Comparison of ENCODE assay signal across 17 cellular contexts in the genomic region with DNA sequence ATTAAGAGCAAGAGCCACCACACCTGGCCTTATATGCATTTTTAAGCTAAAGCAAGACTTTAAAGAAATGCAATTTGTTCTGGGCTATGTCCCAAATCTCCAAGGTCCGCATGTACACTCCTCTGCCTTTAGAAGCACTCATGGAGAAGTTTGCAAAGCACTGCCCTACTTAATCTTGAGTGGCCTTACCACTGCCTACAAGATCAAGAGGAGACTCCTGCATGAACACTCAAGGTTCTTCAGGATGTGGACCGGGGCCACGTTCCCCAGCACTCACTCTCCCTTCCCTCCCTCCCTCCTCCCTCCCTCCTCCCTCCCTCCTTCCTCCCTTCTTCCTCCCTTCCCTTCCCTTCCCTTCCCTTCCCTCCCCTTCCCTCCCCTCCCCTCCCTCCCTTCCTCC.
DNase-seq lines count a peak whose midpoint lies in the region; ATAC-seq and TF ChIP-seq lines count a peak whose summit lies in the region.
"Had no signal": no experiment of that assay in that cellular context is flagged by ENCODE, and none has a peak within 500 bp of the region (broad histone marks: within the 10 kb centered on the region; RNA-seq: fewer than 3 reads in every experiment).

No MANE protein-coding gene starts in this region.

- no peak for TF ChIP-seq POLR2A in IMR-90 (IDR thresholded peaks at IDR 0.05; ENCODE audit: low read depth, low read length)
- TF ChIP-seq POLR2A in esophagus muscularis mucosa (IDR thresholded peaks at IDR 0.05; ENCODE audit: low read depth), result no peak

- no peak overlapping the region for H2AFZ ChIP-seq in IMR-90 (replicated peaks; ENCODE audit: low read length, poor library complexity)

- peak overlapping the region; percentile 59 for H3K27ac Mint-ChIP-seq in stimulated activated effector memory CD8-positive, alpha-beta T cell treated with anti-CD3 and anti-CD28 coated beads, Interleukin-12 subunit alpha, Interleukin-12 subunit beta, amount 100 ng/mL, for 72 hours
- no peak overlapping the region for H3K27ac Mint-ChIP-seq in activated T-cell treated with anti-CD3 and anti-CD28 coated beads, Interleukin-2, amount 50 U/mL, for 24 hours
- H3K27ac Mint-ChIP-seq: CD4-positive, alpha-beta T cell had no signal

- H3K9me1 ChIP-seq in IMR-90 (ENCODE audit: insufficient read depth, low read length), result peaks cover 12% of the 10 kb centered on the region

- H3K56ac ChIP-seq in IMR-90 (ENCODE audit: extremely low read depth, insufficient read depth, low read length), result no peak overlapping the region

- dilution Hi-C loops in IMR-90 (cut with HindIII; ENCODE audit: low sequenced_read_pairs, unreplicated experiment), result no loop called here

- no TSS peak for BruUV-seq in IMR-90 (replicated peaks; lab: Mats Ljungman, UMichigan)

- in situ Hi-C loops in IMR-90 (cut with MboI; ENCODE audit: low sequenced_read_pairs) (no loop called here), G401 (cut with HindIII; ENCODE audit: low sequenced_read_pairs) (no loop called here)

- H3K4me1 Mint-ChIP-seq in stimulated activated effector memory CD8-positive, alpha-beta T cell treated with anti-CD3 and anti-CD28 coated beads, Interleukin-12 subunit alpha, Interleukin-12 subunit beta, amount 100 ng/mL, for 72 hours, result peaks cover 7% of the 10 kb centered on the region
- peaks cover 5% of the 10 kb centered on the region for H3K4me1 Mint-ChIP-seq in activated T-cell treated with anti-CD3 and anti-CD28 coated beads, Interleukin-2, amount 50 U/mL, for 24 hours (ENCODE audit: low read depth)

- no peak for TF ChIP-seq CTCF in IMR-90 (conservative IDR thresholded peaks at IDR 0.05; ENCODE audit: low read depth, low read length)
- TF ChIP-seq CTCF in esophagus muscularis mucosa (IDR thresholded peaks at IDR 0.05), result no peak

- no peak overlapping the region for H2BK15ac ChIP-seq in IMR-90 (ENCODE audit: low read depth, low read length)

- no peak for TF ChIP-seq EP300 in esophagus muscularis mucosa (IDR thresholded peaks at IDR 0.05)

- no peak overlapping the region for H3K4me3 Mint-ChIP-seq in stimulated activated effector memory CD8-positive, alpha-beta T cell treated with anti-CD3 and anti-CD28 coated beads, Interleukin-12 subunit alpha, Interleukin-12 subunit beta, amount 100 ng/mL, for 72 hours
- no peak overlapping the region for H3K4me3 Mint-ChIP-seq in activated T-cell treated with anti-CD3 and anti-CD28 coated beads, Interleukin-2, amount 50 U/mL, for 24 hours
- H3K4me3 Mint-ChIP-seq: CD4-positive, alpha-beta T cell; H9 had no signal

- no peak overlapping the region for H3K14ac ChIP-seq in IMR-90 (replicated peaks; ENCODE audit: low read depth, low read length)

- H2AK9ac ChIP-seq in IMR-90 (replicated peaks; ENCODE audit: low read depth, low read length, poor library complexity), result no peak overlapping the region

- H3K27me3 ChIP-seq in IMR-90 (ENCODE audit: control insufficient read depth, insufficient read depth, low read length) (no peaks in the 10 kb centered on the region), esophagus muscularis mucosa (no peaks in the 10 kb centered on the region)

- ATAC-seq in IMR-90 (ENCODE audit: low read depth), result no peak
- no peak for ATAC-seq in stimulated activated effector memory CD8-positive, alpha-beta T cell treated with anti-CD3 and anti-CD28 coated beads, Interleukin-12 subunit alpha, Interleukin-12 subunit beta, amount 100 ng/mL, for 72 hours
- ATAC-seq in GM18511 (IDR thresholded peaks at IDR 0.05; ENCODE audit: unreplicated experiment), result no peak
- ATAC-seq: GM12878, HepG2 had no signal

- no peak overlapping the region for H3K9ac ChIP-seq in IMR-90 (ENCODE audit: low read depth, low read length)

- no peak overlapping the region for H2BK120ac ChIP-seq in IMR-90 (ENCODE audit: low read depth, low read length)

- no peaks in the 10 kb centered on the region for H3K36me3 Mint-ChIP-seq in stimulated activated effector memory CD8-positive, alpha-beta T cell treated with anti-CD3 and anti-CD28 coated beads, Interleukin-12 subunit alpha, Interleukin-12 subunit beta, amount 100 ng/mL, for 72 hours
- no peaks in the 10 kb centered on the region for H3K36me3 Mint-ChIP-seq in activated T-cell treated with anti-CD3 and anti-CD28 coated beads, Interleukin-2, amount 50 U/mL, for 24 hours (ENCODE audit: low read depth)

- H2AK5ac ChIP-seq in IMR-90 (ENCODE audit: low read depth, low read length), result 0 out of 2 replicates have a peak overlapping the region, but pooled peaks have one; percentile 4

- H3K4me1 ChIP-seq in IMR-90 (ENCODE audit: control insufficient read depth, insufficient read depth, low read length) (peaks cover 15% of the 10 kb centered on the region), esophagus muscularis mucosa (peaks cover 5 to 39% (median 36%) of the 10 kb centered on the region in 4 donors)

- H3K79me1 ChIP-seq in IMR-90 (ENCODE audit: low read depth in 1 of 2, low read length in 2 of 2), result peaks cover 26 to 73% of the 10 kb centered on the region in 2 experiments

- H3K9me3 Mint-ChIP-seq in stimulated activated effector memory CD8-positive, alpha-beta T cell treated with anti-CD3 and anti-CD28 coated beads, Interleukin-12 subunit alpha, Interleukin-12 subunit beta, amount 100 ng/mL, for 72 hours, result no peaks in the 10 kb centered on the region
- no peaks in the 10 kb centered on the region for H3K9me3 Mint-ChIP-seq in activated T-cell treated with anti-CD3 and anti-CD28 coated beads, Interleukin-2, amount 50 U/mL, for 24 hours
- H3K9me3 Mint-ChIP-seq: CD4-positive, alpha-beta T cell; H9 had no signal

- POLR2A ChIA-PET in IMR-90 (lab: Charles Lee; ENCODE audit: unreplicated experiment), result no interaction called here

- WGBS in IMR-90 (ENCODE audit: extremely low coverage in 2 of 2, insufficient read length in 1 of 2), 2 experiments, result 86% methylated on average over 1 of the region's 3 CpGs; no CpG with 5 or more reads in 1 of the 2 experiments
- WGBS in esophagus muscularis mucosa, result 76% methylated on average over 3 of the region's 3 CpGs

- H3K4ac ChIP-seq in IMR-90 (ENCODE audit: low read depth, low read length), result peak overlapping the region; percentile 11

- H2BK20ac ChIP-seq in IMR-90 (ENCODE audit: low read depth, low read length), result no peak overlapping the region

- CTCF ChIA-PET in IMR-90 (lab: Yijun Ruan, JAX), result no interaction called here

- H3K27ac ChIP-seq in IMR-90 (ENCODE audit: insufficient read depth, low read length), result no peak overlapping the region
- peak overlapping the region in 3 of 4 donors; percentile 2 to 32 (median 16) for H3K27ac ChIP-seq in esophagus muscularis mucosa (replicated peaks in 1 of 4)
- H3K27ac ChIP-seq: 22Rv1, C4-2B had no signal

- peaks cover 6% of the 10 kb centered on the region for H4K20me1 ChIP-seq in IMR-90 (ENCODE audit: insufficient read depth, low read length)

- H3K23ac ChIP-seq in IMR-90 (ENCODE audit: low read depth, low read length), result no peak overlapping the region

- H3K4me3 ChIP-seq in IMR-90 (ENCODE audit: insufficient read depth, low read depth, low read length), result no peak overlapping the region
- no peak overlapping the region for H3K4me3 ChIP-seq in esophagus muscularis mucosa
- H3K4me3 ChIP-seq: A549, GM12878 had no signal

- H3K9me3 ChIP-seq in IMR-90 (ENCODE audit: control insufficient read depth, insufficient read depth, low read length) (no peaks in the 10 kb centered on the region), esophagus muscularis mucosa (no peaks in the 10 kb centered on the region)
- H3K9me3 ChIP-seq: A549, Caco-2 had no signal

- intact Hi-C loops in IMR-90 (cut with micrococcal nuclease) (no loop called here), esophagus muscularis mucosa (cut with DNase I) (no loop called here)

- no peak overlapping the region for H3K18ac ChIP-seq in IMR-90 (ENCODE audit: low read depth, low read length)

- DNase-seq in DMS79 (lab: John Stamatoyannopoulos, UW), result peak; percentile 22
- no peak for DNase-seq in IMR-90
- no peak for DNase-seq in esophagus muscularis mucosa (ENCODE audit: extremely low spot score)
- DNase-seq in stimulated activated effector memory CD8-positive, alpha-beta T cell treated with anti-CD3 and anti-CD28 coated beads, Interleukin-12 subunit alpha, Interleukin-12 subunit beta, amount 100 ng/mL, for 72 hours (ENCODE audit: low spot score in 2 of 2), result no peak
- no peak for DNase-seq in G401 (ENCODE audit: low spot score)
- DNase-seq in activated T-cell treated with anti-CD3 and anti-CD28 coated beads, Interleukin-2, amount 50 U/mL, for 24 hours, result no peak
- no peak for DNase-seq in dedifferentiated amniotic fluid mesenchymal stem cell (ENCODE audit: extremely low spot score)
- DNase-seq: AML-193; Caco-2; CD4-positive, alpha-beta T cell; H9 had no signal

- no peak overlapping the region for H3K4me2 ChIP-seq in IMR-90 (ENCODE audit: low read depth, low read length)
- H3K4me2 ChIP-seq: A549 had no signal

- peaks cover 6% of the 10 kb centered on the region for H3K27me3 Mint-ChIP-seq in activated T-cell treated with anti-CD3 and anti-CD28 coated beads, Interleukin-2, amount 50 U/mL, for 24 hours

- TF ChIP-seq RAD21 in IMR-90 (IDR thresholded peaks at IDR 0.05; ENCODE audit: low read length), result no peak

- no peak overlapping the region for H4K8ac ChIP-seq in IMR-90 (ENCODE audit: low read depth in 2 of 2, low read length in 2 of 2)

- no peak overlapping the region for H4K5ac ChIP-seq in IMR-90 (ENCODE audit: low read depth, low read length)

- no peak overlapping the region for H2BK5ac ChIP-seq in IMR-90 (ENCODE audit: low read depth, low read length, poor library complexity, severe bottlenecking)

- H4K91ac ChIP-seq in IMR-90 (ENCODE audit: insufficient read depth, low read depth, low read length), result no peak overlapping the region

- H3K36me3 ChIP-seq in IMR-90 (ENCODE audit: control insufficient read depth, insufficient read depth, low read length), result peaks cover 19% of the 10 kb centered on the region
- H3K36me3 ChIP-seq in esophagus muscularis mucosa, result no peaks in the 10 kb centered on the region

TF ChIP-seq in IMR-90, 13 proteins besides CTCF, POLR2A, EP300 and RAD21:
- TF ChIP-seq MXI1 (IDR thresholded peaks at IDR 0.05; ENCODE audit: borderline replicate concordance, low read depth, low read length), result no peak
- TF ChIP-seq MAFK (IDR thresholded peaks at IDR 0.05; ENCODE audit: low read depth, low read length), result no peak
- TF ChIP-seq RCOR1 (IDR thresholded peaks at IDR 0.05; ENCODE audit: insufficient replicate concordance, low read length), result no peak
- TF ChIP-seq, protein P1, sequence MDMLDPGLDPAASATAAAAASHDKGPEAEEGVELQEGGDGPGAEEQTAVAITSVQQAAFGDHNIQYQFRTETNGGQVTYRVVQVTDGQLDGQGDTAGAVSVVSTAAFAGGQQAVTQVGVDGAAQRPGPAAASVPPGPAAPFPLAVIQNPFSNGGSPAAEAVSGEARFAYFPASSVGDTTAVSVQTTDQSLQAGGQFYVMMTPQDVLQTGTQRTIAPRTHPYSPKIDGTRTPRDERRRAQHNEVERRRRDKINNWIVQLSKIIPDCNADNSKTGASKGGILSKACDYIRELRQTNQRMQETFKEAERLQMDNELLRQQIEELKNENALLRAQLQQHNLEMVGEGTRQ (IDR thresholded peaks at IDR 0.05; ENCODE audit: low read depth, low read length), result no peak
- no peak for TF ChIP-seq FOS (IDR thresholded peaks at IDR 0.05; ENCODE audit: low read depth, low read length)
- TF ChIP-seq BHLHE40 (IDR thresholded peaks at IDR 0.05; ENCODE audit: low read depth, low read length), result no peak
